ENCODE assay signal across 17 cellular contexts in the genomic region with DNA sequence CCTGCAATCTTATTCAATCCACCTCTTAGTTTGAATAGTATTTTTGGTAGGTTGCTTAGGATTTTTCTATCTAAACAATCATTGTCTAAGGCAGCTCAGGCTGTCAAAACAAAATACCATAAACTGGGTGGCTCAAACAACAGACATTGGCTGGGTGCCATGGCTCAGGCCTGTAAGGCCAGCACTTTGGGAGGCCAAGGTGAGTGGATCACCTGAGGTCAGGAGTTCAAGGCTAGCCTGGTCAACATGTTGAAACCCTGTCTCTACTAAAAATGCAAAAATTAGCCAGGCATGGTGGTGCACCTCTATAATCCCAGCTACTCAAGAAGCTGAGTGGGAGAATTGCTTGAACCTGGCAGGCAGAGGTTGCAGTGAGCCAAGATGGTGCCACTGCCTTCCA.
DNase-seq lines count a peak whose midpoint lies in the region; ATAC-seq and TF ChIP-seq lines count a peak whose summit lies in the region.
"Had no signal": no experiment of that assay in that cellular context is flagged by ENCODE, and none has a peak within 500 bp of the region (broad histone marks: within the 10 kb centered on the region; RNA-seq: fewer than 3 reads in every experiment).

No MANE protein-coding gene starts in this region.

- H3K4me1 ChIP-seq in right atrium auricular region (no peaks in the 10 kb centered on the region), heart left ventricle (no peaks in the 10 kb centered on the region)

- intact Hi-C loops in heart left ventricle (cut with DNase I) = no loop called here

- H3K4me1 Mint-ChIP-seq in osteocyte (ENCODE audit: unreplicated experiment) = no peaks in the 10 kb centered on the region
- H3K4me1 Mint-ChIP-seq: CD4-positive, alpha-beta memory T cell; GM23338; H9 had no signal

- H3K4me3 Mint-ChIP-seq in osteocyte (ENCODE audit: unreplicated experiment) = no peak overlapping the region
- H3K4me3 Mint-ChIP-seq: CD4-positive, alpha-beta memory T cell; GM23338; H9 had no signal

- H3K27me3 Mint-ChIP-seq in osteocyte (ENCODE audit: unreplicated experiment) = peaks cover 11% of the 10 kb centered on the region

- no peak for TF ChIP-seq CTCF in right atrium auricular region (IDR thresholded peaks at IDR 0.05)
- no peak for TF ChIP-seq CTCF in heart left ventricle (IDR thresholded peaks at IDR 0.05)
- TF ChIP-seq CTCF in osteocyte (IDR thresholded peaks at IDR 0.05) = no peak

- no peaks in the 10 kb centered on the region for H3K36me3 Mint-ChIP-seq in osteocyte (ENCODE audit: unreplicated experiment)
- H3K36me3 Mint-ChIP-seq: CD4-positive, alpha-beta memory T cell had no signal

- H3K27ac ChIP-seq in right atrium auricular region (no peak overlapping the region), heart left ventricle (no peak overlapping the region)

- ATAC-seq in heart left ventricle = no peak
- ATAC-seq: GM23338, HCT116 had no signal

- H3K4me3 ChIP-seq in right atrium auricular region (no peak overlapping the region), heart left ventricle (no peak overlapping the region)
- H3K4me3 ChIP-seq: GM23338 had no signal

- H3K9me3 ChIP-seq in right atrium auricular region = peaks cover 0 to 22% of the 10 kb centered on the region in 2 donors
- peaks cover 0 to 24% (median 7%) of the 10 kb centered on the region in 12 donors for H3K9me3 ChIP-seq in heart left ventricle

- no peaks in the 10 kb centered on the region for H3K36me3 ChIP-seq in right atrium auricular region
- H3K36me3 ChIP-seq in heart left ventricle = no peaks in the 10 kb centered on the region

- H3K27me3 ChIP-seq in right atrium auricular region = no peaks in the 10 kb centered on the region
- no peaks in the 10 kb centered on the region for H3K27me3 ChIP-seq in heart left ventricle

- peaks cover 4% of the 10 kb centered on the region for H3K9me3 Mint-ChIP-seq in osteocyte (ENCODE audit: unreplicated experiment)
- H3K9me3 Mint-ChIP-seq: GM23338 had no signal

- H3K27ac Mint-ChIP-seq in osteocyte (ENCODE audit: unreplicated experiment) = no peak overlapping the region
- H3K27ac Mint-ChIP-seq: CD4-positive, alpha-beta memory T cell; GM23338; H9 had no signal

- DNase-seq in right atrium auricular region (ENCODE audit: low spot score) = peak; percentile 13
- DNase-seq in heart left ventricle = no peak
- DNase-seq in islet precursor cell = peak; percentile 22
- peak; percentile 57 for DNase-seq in osteocyte (ENCODE audit: extremely low spot score, unreplicated experiment)
- no peak for DNase-seq in A172 (ENCODE audit: low spot score)
- no peak for DNase-seq in NCI-H345 (lab: John Stamatoyannopoulos, UW)
- DNase-seq: 8988T; C1 segment of cervical spinal cord; Calu3; CD4-positive, alpha-beta memory T cell; COR-L47; DMS53; DMS79 treated with DMSO at 0.1 percent for 48 hours; GF-D8; H9 had no signal

- no peak for TF ChIP-seq POLR2A in heart left ventricle (IDR thresholded peaks at IDR 0.05)

Comparison
In these comparisons a context has a peak if more than half of its experiments do, and no peak if none do; other contexts are left out.
1. DNase-seq: peak in right atrium auricular region (single experiment), islet precursor cell (single experiment) and osteocyte (single experiment); none in heart left ventricle (0 of 5), A172 (single experiment) and NCI-H345 (single experiment).